ENCODE assay signal across 20 cellular contexts in genomic region chr6:169285165-169285564, GRCh38. TPM values are rescaled to one million over a fixed set of nuclear protein-coding genes. Genes with fewer than 3 reads are reported as not detected.
DNase-seq lines count a peak whose midpoint lies in the region; ATAC-seq and TF ChIP-seq lines count a peak whose summit lies in the region.
"Had no signal": no experiment of that assay in that cellular context is flagged by ENCODE, and none has a peak within 500 bp of the region (broad histone marks: within the 10 kb centered on the region; RNA-seq: fewer than 3 reads in every experiment).

No MANE protein-coding gene starts in this region.

- H3K36me3 ChIP-seq in neural progenitor cell (no peaks in the 10 kb centered on the region), upper lobe of right lung (no peaks in the 10 kb centered on the region)
- H3K36me3 ChIP-seq: BLaER1 had no signal

- no peak overlapping the region for H3K4me3 ChIP-seq in neural progenitor cell
- H3K4me3 ChIP-seq in upper lobe of right lung: no peak overlapping the region
- H3K4me3 ChIP-seq: BLaER1, GM23248 had no signal

- no peaks in the 10 kb centered on the region for H3K36me3 Mint-ChIP-seq in neural progenitor cell
- H3K36me3 Mint-ChIP-seq: CD4-positive, CD25-positive, alpha-beta regulatory T cell; CD8-positive, alpha-beta T cell had no signal

- H3K9me3 ChIP-seq in neural progenitor cell (ENCODE audit: low read depth) (no peaks in the 10 kb centered on the region), upper lobe of right lung (no peaks in the 10 kb centered on the region)
- H3K9me3 ChIP-seq: BLaER1, Caco-2 had no signal

- H3K79me2 ChIP-seq in neural progenitor cell (ENCODE audit: low read depth): no peaks in the 10 kb centered on the region

- intact Hi-C loops in upper lobe of right lung (cut with DNase I): no loop called here

- ATAC-seq in stimulated activated naive CD8-positive, alpha-beta T cell treated with anti-CD3 and anti-CD28 coated beads, Interleukin-15, amount 100 ng/mL, for 72 hours: peak; percentile 23
- no peak for ATAC-seq in stimulated activated naive CD8-positive, alpha-beta T cell treated with anti-CD3 and anti-CD28 coated beads, Interleukin-15, Interleukin-2, amounts not matched to agents 100 U/mL and 50 U/mL, for 24 hours
- ATAC-seq in upper lobe of right lung: no peak
- ATAC-seq: CD8-positive, alpha-beta T cell; HCT116 had no signal

- no peak overlapping the region for H3K9ac ChIP-seq in neural progenitor cell
- H3K9ac ChIP-seq: BLaER1, GM23248 had no signal

- peak overlapping the region; percentile 2 for H3K4me2 ChIP-seq in neural progenitor cell
- H3K4me2 ChIP-seq: BLaER1 had no signal

- TF ChIP-seq CTCF in neural progenitor cell (IDR thresholded peaks at IDR 0.05) (no peak), upper lobe of right lung (IDR thresholded peaks at IDR 0.05) (no peak)

- no peaks in the 10 kb centered on the region for H3K9me3 Mint-ChIP-seq in stimulated activated naive CD8-positive, alpha-beta T cell treated with anti-CD3 and anti-CD28 coated beads, Interleukin-15, amount 100 ng/mL, for 72 hours
- peaks cover 2% of the 10 kb centered on the region for H3K9me3 Mint-ChIP-seq in neural progenitor cell
- H3K9me3 Mint-ChIP-seq: CD4-positive, CD25-positive, alpha-beta regulatory T cell; CD8-positive, alpha-beta T cell; H9 had no signal

- peak; percentile 15 for DNase-seq in NCI-H146 (lab: John Stamatoyannopoulos, UW)
- no peak for DNase-seq in NCI-H146 treated with DMSO at 0.1 percent for 48 hours (lab: John Stamatoyannopoulos, UW; ENCODE audit: unreplicated experiment)
- no peak for DNase-seq in stimulated activated naive CD8-positive, alpha-beta T cell treated with anti-CD3 and anti-CD28 coated beads, Interleukin-15, amount 100 ng/mL, for 72 hours
- no peak for DNase-seq in stimulated activated naive CD8-positive, alpha-beta T cell treated with anti-CD3 and anti-CD28 coated beads, Interleukin-15, Interleukin-2, amounts not matched to agents 100 U/mL and 50 U/mL, for 24 hours
- DNase-seq in neural progenitor cell (ENCODE audit: low spot score): no peak
- DNase-seq in OCI-M1 (lab: John Stamatoyannopoulos, UW): no peak
- no peak for DNase-seq in putamen (ENCODE audit: low spot score)
- no peak for DNase-seq in upper lobe of right lung
- DNase-seq: Caco-2; CD4-positive, CD25-positive, alpha-beta regulatory T cell; CD8-positive, alpha-beta T cell; DMS153; DND-41; GM23248; H9 had no signal

- no peak overlapping the region for H3K27ac Mint-ChIP-seq in stimulated activated naive CD8-positive, alpha-beta T cell treated with anti-CD3 and anti-CD28 coated beads, Interleukin-15, amount 100 ng/mL, for 72 hours
- no peak overlapping the region for H3K27ac Mint-ChIP-seq in neural progenitor cell
- H3K27ac Mint-ChIP-seq: B cell; CD8-positive, alpha-beta T cell; H9 had no signal

- H3K4me3 Mint-ChIP-seq in stimulated activated naive CD8-positive, alpha-beta T cell treated with anti-CD3 and anti-CD28 coated beads, Interleukin-15, amount 100 ng/mL, for 72 hours: no peak overlapping the region
- no peak overlapping the region for H3K4me3 Mint-ChIP-seq in neural progenitor cell
- H3K4me3 Mint-ChIP-seq: B cell; CD4-positive, CD25-positive, alpha-beta regulatory T cell; CD8-positive, alpha-beta T cell; H9 had no signal

- H3K4me1 ChIP-seq in neural progenitor cell (no peaks in the 10 kb centered on the region), upper lobe of right lung (no peaks in the 10 kb centered on the region)
- H3K4me1 ChIP-seq: BLaER1, Caco-2 had no signal

- no peaks in the 10 kb centered on the region for H4K20me1 ChIP-seq in neural progenitor cell (ENCODE audit: low read depth)
- H4K20me1 ChIP-seq: BLaER1 had no signal

- H2AFZ ChIP-seq in neural progenitor cell (replicated peaks): peak overlapping the region; percentile 40
- H2AFZ ChIP-seq: GM23248 had no signal

- H3K27me3 ChIP-seq in neural progenitor cell (no peaks in the 10 kb centered on the region), upper lobe of right lung (no peaks in the 10 kb centered on the region)
- H3K27me3 ChIP-seq: BLaER1 had no signal

- H3F3A ChIP-seq in neural progenitor cell (ENCODE audit: low read depth): no peaks in the 10 kb centered on the region

- H3K27ac ChIP-seq in neural progenitor cell: no peak overlapping the region
- H3K27ac ChIP-seq in upper lobe of right lung: no peak overlapping the region
- H3K27ac ChIP-seq: 22Rv1, BLaER1, C4-2B, GM23248 had no signal

- no peaks in the 10 kb centered on the region for H3K4me1 Mint-ChIP-seq in stimulated activated naive CD8-positive, alpha-beta T cell treated with anti-CD3 and anti-CD28 coated beads, Interleukin-15, amount 100 ng/mL, for 72 hours
- peaks cover 3% of the 10 kb centered on the region for H3K4me1 Mint-ChIP-seq in neural progenitor cell
- H3K4me1 Mint-ChIP-seq: B cell; CD4-positive, CD25-positive, alpha-beta regulatory T cell; H9 had no signal

- H3K27me3 Mint-ChIP-seq in stimulated activated naive CD8-positive, alpha-beta T cell treated with anti-CD3 and anti-CD28 coated beads, Interleukin-15, amount 100 ng/mL, for 72 hours: peaks cover 14% of the 10 kb centered on the region
- peaks cover 2% of the 10 kb centered on the region for H3K27me3 Mint-ChIP-seq in neural progenitor cell (ENCODE audit: insufficient read depth, low read depth)
- H3K27me3 Mint-ChIP-seq: B cell had no signal

RNA-seq across cellular contexts. Expression of gene THBS2, which starts 31.5 kb away (rescaled TPM):
- total RNA-seq in neural progenitor cell (ENCODE audit: low replicate concordance) (0.09 and 0.13 TPM in 2 replicates), upper lobe of right lung (23.7 TPM)
- total RNA-seq: B cell; CD4-positive, CD25-positive, alpha-beta regulatory T cell; CD8-positive, alpha-beta T cell had no signal

Comparison
In these comparisons a context has a peak if more than half of its experiments do, and no peak if none do; other contexts are left out.
1. RNA of gene THBS2, which starts 31.5 kb away (total RNA-seq): 23.7 TPM in upper lobe of right lung (single experiment); 0.09 to 0.13 TPM in neural progenitor cell; every median in the first group is over 10 times any median in the second.